Comparison of ENCODE assay signal across 1 cellular context in genomic region chr2:86253424-86253823, GRCh38.
TF ChIP-seq lines count a peak whose summit lies in the region.

No MANE protein-coding gene starts in this region.

TF ChIP-seq in K562, 482 proteins besides CTCF, POLR2A, EP300 and RAD21:
- TF ChIP-seq SPI1 (IDR thresholded peaks at IDR 0.05; ENCODE audit: borderline replicate concordance, low read depth, low read length) = peak; percentile 19; the same call in 1 of the 2 replicates
- no peak for TF ChIP-seq TFAM (CRISPR knock-in tag; conservative IDR thresholded peaks at IDR 0.05)
TF ChIP-seq in K562: peak in this region for 1.
